In the genomic region with DNA sequence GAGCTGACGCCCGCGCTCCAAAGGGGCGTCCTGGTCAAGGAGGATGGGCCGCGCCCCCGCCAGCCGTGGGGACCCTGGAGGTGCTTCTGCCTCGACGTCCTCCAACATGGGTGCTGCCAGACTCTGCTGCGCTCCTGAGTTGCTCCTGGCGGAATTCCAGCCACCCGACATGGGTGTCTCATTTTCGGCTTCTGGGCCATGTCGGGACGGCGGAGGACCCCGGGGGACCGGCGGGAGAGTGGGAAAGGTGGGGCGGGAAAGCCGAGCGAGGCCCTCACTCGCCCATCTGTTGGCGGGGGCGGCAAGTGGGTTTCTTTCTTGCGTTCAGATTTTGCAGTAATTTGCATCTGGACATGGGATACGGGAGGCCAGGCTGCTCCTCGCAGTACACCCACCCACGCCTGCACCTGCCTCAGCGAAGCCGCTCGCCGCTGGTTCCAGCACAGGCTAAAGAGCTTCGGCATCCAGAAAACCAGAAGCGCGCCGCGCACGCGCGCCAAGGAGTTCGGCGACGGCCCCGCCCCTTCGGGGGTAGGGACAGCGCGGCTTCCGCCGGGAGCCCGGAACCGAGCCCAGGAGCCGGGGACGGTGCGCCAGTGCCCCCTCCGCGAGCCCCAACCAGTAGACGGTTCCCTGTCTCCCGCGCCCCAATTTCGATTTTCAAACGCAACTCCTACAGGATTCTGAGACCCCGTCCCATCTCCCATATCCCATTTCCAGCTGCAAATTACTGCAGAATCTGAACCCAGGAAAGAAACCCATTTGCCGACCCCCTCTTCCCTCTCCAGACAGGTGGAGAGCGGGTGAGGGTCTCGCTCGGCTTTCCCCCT, we compare ENCODE assay signal across 8 cellular contexts. TPM values are rescaled to one million over a fixed set of nuclear protein-coding genes. Genes with fewer than 3 reads are reported as not detected.
DNase-seq lines count a peak whose midpoint lies in the region; ATAC-seq and TF ChIP-seq lines count a peak whose summit lies in the region.

A gene (plus strand): TSS at position 563 of the 830 bp plus-strand sequence. CDS start 320 bp downstream, outside the sequence.

- H3K4me1 ChIP-seq in ovary (ENCODE audit: insufficient read depth) (peaks cover 1% of the 10 kb centered on the region), thymus (ENCODE audit: control insufficient read depth, insufficient read depth, low read length) (peaks cover 18% of the 10 kb centered on the region)

- TF ChIP-seq POLR2A in NB4 (IDR thresholded peaks at IDR 0.05; ENCODE audit: extremely low read depth, insufficient read length), result peak; percentile 74
- peak; percentile 32 for TF ChIP-seq POLR2A in ovary (IDR thresholded peaks at IDR 0.05)

- H3K9me3 Mint-ChIP-seq in activated naive CD4-positive, alpha-beta T cell treated with anti-CD3 and anti-CD28 coated beads, Interleukin-2, amount 10 ng/mL, durations not matched to agents 7 days and 5 days, result no peaks in the 10 kb centered on the region

- peak within 1 kb of the TSS; percentile 93 for H3K4me3 Mint-ChIP-seq in activated naive CD4-positive, alpha-beta T cell treated with anti-CD3 and anti-CD28 coated beads, Interleukin-2, amount 10 ng/mL, durations not matched to agents 7 days and 5 days

- H3K27ac Mint-ChIP-seq in activated naive CD4-positive, alpha-beta T cell treated with anti-CD3 and anti-CD28 coated beads, Interleukin-2, amount 10 ng/mL, durations not matched to agents 7 days and 5 days, result peak within 1 kb of the TSS; percentile 80

- CTCF ChIA-PET in activated naive CD4-positive, alpha-beta T cell treated with anti-CD3 and anti-CD28 coated beads, Interleukin-2, amount 10 ng/mL, durations not matched to agents 7 days and 5 days (lab: Charles Lee), result interaction anchor here (0.6 to 2.8 kb wide), 5 partner anchors 23 to 148 kb away, joined by 3 to 16 read pairs (median 3); no protein-coding TSS in a partner anchor

- TF ChIP-seq CTCF in HFF-Myc (IDR thresholded peaks at IDR 0.05; ENCODE audit: low read depth, low read length, missing control alignments), result no peak
- TF ChIP-seq CTCF in NB4 (IDR thresholded peaks at IDR 0.05; ENCODE audit: low read depth, low read length), result no peak
- no peak for TF ChIP-seq CTCF in ovary (IDR thresholded peaks at IDR 0.05)

- no peak for TF ChIP-seq EP300 in ovary (IDR thresholded peaks at IDR 0.05)

- H3K4me1 Mint-ChIP-seq in activated naive CD4-positive, alpha-beta T cell treated with anti-CD3 and anti-CD28 coated beads, Interleukin-2, amount 10 ng/mL, durations not matched to agents 7 days and 5 days, result peaks cover 49% of the 10 kb centered on the region

- H3K36me3 ChIP-seq in ovary (no peaks in the 10 kb centered on the region), thymus (ENCODE audit: control insufficient read depth, insufficient read depth) (peaks cover 5% of the 10 kb centered on the region)

- WGBS in ovary, 3 donors, result 0% methylated on average over 68 of the region's 68 CpGs
- under 1% methylated on average over 68 of the region's 68 CpGs for WGBS in thymus

- intact Hi-C loops in head of caudate nucleus (cut with DNase I), result loop anchor here (5.0 to 10.0 kb wide), 2 partner anchors 42 to 95 kb away; a partner anchor contains a TSS
- intact Hi-C loops in ovary (cut with DNase I), result loop anchor here in 2 of 4 donors (10.0 kb wide), 2 partner anchors 65 to 95 kb away; a partner anchor contains a TSS

- peaks cover 12% of the 10 kb centered on the region for H3K27me3 Mint-ChIP-seq in activated naive CD4-positive, alpha-beta T cell treated with anti-CD3 and anti-CD28 coated beads, Interleukin-2, amount 10 ng/mL, durations not matched to agents 7 days and 5 days

- H3K4me3 ChIP-seq in HFF-Myc (replicated peaks; ENCODE audit: low read depth, low read length) (peak within 1 kb of the TSS; percentile 69), NB4 (ENCODE audit: low read depth, low read length) (peak within 1 kb of the TSS; percentile 86), ovary (peak within 1 kb of the TSS; percentile 72), thymus (ENCODE audit: low read length) (peak within 1 kb of the TSS; percentile 93)

- H3K9me3 ChIP-seq in ovary (no peaks in the 10 kb centered on the region), thymus (ENCODE audit: control insufficient read depth) (no peaks in the 10 kb centered on the region)

- peaks cover 15% of the 10 kb centered on the region for H3K36me3 Mint-ChIP-seq in activated naive CD4-positive, alpha-beta T cell treated with anti-CD3 and anti-CD28 coated beads, Interleukin-2, amount 10 ng/mL, durations not matched to agents 7 days and 5 days

- H3K27ac ChIP-seq in ovary, result peak within 1 kb of the TSS in 1 of 2 donors; percentile 22
- H3K27ac ChIP-seq in thymus (ENCODE audit: low read depth), result peak within 1 kb of the TSS; percentile 77

- peak; percentile 83 for ATAC-seq in SK-N-SH treated with all-trans-retinoic acid at 6 μM for 48 hours

- peak; percentile 54 for DNase-seq in GF-D8 (lab: John Stamatoyannopoulos, UW)
- DNase-seq in HFF-Myc (ENCODE audit: extremely low read depth, low read depth), result no peak
- DNase-seq in NB4 (ENCODE audit: low read depth), result peak; percentile 88
- peak; percentile 94 for DNase-seq in activated naive CD4-positive, alpha-beta T cell treated with anti-CD3 and anti-CD28 coated beads, Interleukin-2, amount 10 ng/mL, durations not matched to agents 7 days and 5 days
- DNase-seq in head of caudate nucleus, result peak; percentile 70 to 95 (median 89)
- peak; percentile 84 to 94 (median 89) for DNase-seq in ovary

- no peaks in the 10 kb centered on the region for H3K27me3 ChIP-seq in ovary
- no peaks in the 10 kb centered on the region for H3K27me3 ChIP-seq in thymus (ENCODE audit: control insufficient read depth, insufficient read depth)

TF ChIP-seq in SK-N-SH treated with all-trans-retinoic acid at 6 μM for 48 hours, 23 proteins besides CTCF, POLR2A, EP300 and RAD21:
- TF ChIP-seq ZNF8 (CRISPR knock-in tag; IDR thresholded peaks at IDR 0.05) (no peak), SNAI2 (CRISPR knock-in tag; IDR thresholded peaks at IDR 0.05) (0 out of 2 replicates have a peak, but pooled peaks have one; percentile 41), ZNF565 (CRISPR knock-in tag; conservative IDR thresholded peaks at IDR 0.05; ENCODE audit: low read depth) (no peak)
- TF ChIP-seq, protein P1, sequence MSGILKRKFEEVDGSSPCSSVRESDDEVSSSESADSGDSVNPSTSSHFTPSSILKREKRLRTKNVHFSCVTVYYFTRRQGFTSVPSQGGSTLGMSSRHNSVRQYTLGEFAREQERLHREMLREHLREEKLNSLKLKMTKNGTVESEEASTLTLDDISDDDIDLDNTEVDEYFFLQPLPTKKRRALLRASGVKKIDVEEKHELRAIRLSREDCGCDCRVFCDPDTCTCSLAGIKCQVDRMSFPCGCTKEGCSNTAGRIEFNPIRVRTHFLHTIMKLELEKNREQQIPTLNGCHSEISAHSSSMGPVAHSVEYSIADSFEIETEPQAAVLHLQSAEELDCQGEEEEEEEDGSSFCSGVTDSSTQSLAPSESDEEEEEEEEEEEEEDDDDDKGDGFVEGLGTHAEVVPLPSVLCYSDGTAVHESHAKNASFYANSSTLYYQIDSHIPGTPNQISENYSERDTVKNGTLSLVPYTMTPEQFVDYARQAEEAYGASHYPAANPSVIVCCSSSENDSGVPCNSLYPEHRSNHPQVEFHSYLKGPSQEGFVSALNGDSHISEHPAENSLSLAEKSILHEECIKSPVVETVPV (CRISPR knock-in tag; IDR thresholded peaks at IDR 0.05), result no peak

RNA-seq across cellular contexts. Expression of the gene that starts here (rescaled TPM):
- total RNA-seq in ovary, result 1 to 10 TPM; 4.6 to 8.5 (median 5.1) TPM
- polyA plus RNA-seq in ovary (10 to 100 TPM in 1 of 2 donors, 1 to 10 TPM in 1; 5.7 to 10.5 TPM), thymus (10.0 TPM)
